ENCODE assay signal across 1 cellular context in the genomic region with DNA sequence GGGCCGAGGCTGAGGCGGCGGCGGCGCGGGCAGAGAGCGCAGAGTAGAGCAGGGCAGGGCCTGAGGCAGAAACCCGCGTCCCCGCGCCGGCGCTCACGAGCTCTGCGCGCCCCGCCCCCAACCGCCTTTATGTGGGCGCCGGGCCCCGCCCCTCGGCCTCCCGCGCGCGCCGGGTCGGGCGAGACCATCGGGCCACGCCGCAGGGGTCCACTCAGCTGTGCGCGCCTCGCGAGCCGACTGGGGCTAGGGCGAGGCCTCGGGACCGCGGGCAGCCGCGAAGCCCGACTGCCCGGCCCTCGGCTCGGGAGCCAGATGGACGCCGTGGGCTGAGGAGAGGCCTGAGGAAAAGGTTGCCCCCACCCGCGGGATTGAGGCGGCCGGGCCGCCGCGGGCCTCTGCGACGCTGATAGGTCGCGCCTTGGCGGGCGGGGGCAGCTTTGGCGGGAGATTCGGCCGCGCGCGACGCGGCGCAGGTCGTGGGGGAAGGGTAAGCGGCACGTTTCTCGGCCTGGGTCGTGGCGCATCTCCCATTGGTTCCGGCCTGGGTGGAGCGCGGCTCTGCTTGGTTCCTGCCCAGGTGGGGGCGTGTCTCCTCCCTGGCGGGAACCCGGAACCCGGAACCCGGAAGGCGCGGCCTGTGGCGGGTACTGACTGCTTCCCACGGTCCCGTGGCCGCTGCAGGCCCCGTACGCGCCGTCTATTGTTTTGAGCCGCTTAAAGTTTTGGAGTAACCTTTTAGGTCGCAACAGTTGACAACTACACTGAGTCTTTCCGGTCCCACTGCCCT.
TF ChIP-seq lines count a peak whose summit lies in the region.

A gene (minus strand): TSS at position 104 of the 787 bp plus-strand sequence. CDS start 131 bp downstream, outside the sequence.

TF ChIP-seq in HepG2, 621 proteins besides CTCF, POLR2A, EP300 and RAD21 (continued from another document and continues in another):
- TF ChIP-seq, protein P1, sequence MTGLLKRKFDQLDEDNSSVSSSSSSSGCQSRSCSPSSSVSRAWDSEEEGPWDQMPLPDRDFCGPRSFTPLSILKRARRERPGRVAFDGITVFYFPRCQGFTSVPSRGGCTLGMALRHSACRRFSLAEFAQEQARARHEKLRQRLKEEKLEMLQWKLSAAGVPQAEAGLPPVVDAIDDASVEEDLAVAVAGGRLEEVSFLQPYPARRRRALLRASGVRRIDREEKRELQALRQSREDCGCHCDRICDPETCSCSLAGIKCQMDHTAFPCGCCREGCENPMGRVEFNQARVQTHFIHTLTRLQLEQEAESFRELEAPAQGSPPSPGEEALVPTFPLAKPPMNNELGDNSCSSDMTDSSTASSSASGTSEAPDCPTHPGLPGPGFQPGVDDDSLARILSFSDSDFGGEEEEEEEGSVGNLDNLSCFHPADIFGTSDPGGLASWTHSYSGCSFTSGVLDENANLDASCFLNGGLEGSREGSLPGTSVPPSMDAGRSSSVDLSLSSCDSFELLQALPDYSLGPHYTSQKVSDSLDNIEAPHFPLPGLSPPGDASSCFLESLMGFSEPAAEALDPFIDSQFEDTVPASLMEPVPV (CRISPR knock-in tag; IDR thresholded peaks at IDR 0.05), result peak; percentile 99
- TF ChIP-seq ZNF777 (CRISPR knock-in tag; IDR thresholded peaks at IDR 0.05), result peak; percentile 99
- TF ChIP-seq, protein P2, sequence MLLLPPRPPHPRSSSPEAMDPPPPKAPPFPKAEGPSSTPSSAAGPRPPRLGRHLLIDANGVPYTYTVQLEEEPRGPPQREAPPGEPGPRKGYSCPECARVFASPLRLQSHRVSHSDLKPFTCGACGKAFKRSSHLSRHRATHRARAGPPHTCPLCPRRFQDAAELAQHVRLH (CRISPR knock-in tag; IDR thresholded peaks at IDR 0.05; ENCODE audit: borderline replicate concordance, low read depth), result peak; percentile 99
- TF ChIP-seq ZIK1 (CRISPR knock-in tag; IDR thresholded peaks at IDR 0.05; ENCODE audit: borderline replicate concordance, low read depth), result peak; percentile 99
- peak; percentile 74; the same call in 1 of the 2 replicates for TF ChIP-seq SMAD3 (CRISPR knock-in tag; IDR thresholded peaks at IDR 0.05)
- no peak for TF ChIP-seq KDM6A (CRISPR knock-in tag; IDR thresholded peaks at IDR 0.05; ENCODE audit: low read depth)
- TF ChIP-seq, protein P3, sequence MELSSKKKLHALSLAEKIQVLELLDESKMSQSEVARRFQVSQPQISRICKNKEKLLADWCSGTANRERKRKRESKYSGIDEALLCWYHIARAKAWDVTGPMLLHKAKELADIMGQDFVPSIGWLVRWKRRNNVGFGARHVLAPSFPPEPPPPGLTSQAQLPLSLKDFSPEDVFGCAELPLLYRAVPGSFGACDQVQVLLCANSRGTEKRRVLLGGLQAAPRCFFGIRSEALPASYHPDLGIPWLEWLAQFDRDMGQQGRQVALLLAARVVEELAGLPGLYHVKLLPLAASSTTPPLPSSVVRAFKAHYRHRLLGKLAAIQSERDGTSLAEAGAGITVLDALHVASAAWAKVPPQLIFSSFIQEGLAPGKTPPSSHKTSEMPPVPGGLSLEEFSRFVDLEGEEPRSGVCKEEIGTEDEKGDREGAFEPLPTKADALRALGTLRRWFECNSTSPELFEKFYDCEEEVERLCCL (CRISPR knock-in tag; IDR thresholded peaks at IDR 0.05; ENCODE audit: borderline replicate concordance), result peak; percentile 81; the same call in 1 of the 2 replicates
- no peak for TF ChIP-seq ZNF598 (CRISPR knock-in tag; IDR thresholded peaks at IDR 0.05; ENCODE audit: borderline replicate concordance)
- no peak for TF ChIP-seq HNF4A (CRISPR knock-in tag; IDR thresholded peaks at IDR 0.05)
- TF ChIP-seq, protein P4, sequence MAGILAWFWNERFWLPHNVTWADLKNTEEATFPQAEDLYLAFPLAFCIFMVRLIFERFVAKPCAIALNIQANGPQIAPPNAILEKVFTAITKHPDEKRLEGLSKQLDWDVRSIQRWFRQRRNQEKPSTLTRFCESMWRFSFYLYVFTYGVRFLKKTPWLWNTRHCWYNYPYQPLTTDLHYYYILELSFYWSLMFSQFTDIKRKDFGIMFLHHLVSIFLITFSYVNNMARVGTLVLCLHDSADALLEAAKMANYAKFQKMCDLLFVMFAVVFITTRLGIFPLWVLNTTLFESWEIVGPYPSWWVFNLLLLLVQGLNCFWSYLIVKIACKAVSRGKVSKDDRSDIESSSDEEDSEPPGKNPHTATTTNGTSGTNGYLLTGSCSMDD (CRISPR knock-in tag; IDR thresholded peaks at IDR 0.05), result peak; percentile 91
- TF ChIP-seq SRSF4 (IDR thresholded peaks at IDR 0.05; ENCODE audit: low read depth, low read length, poor library complexity, severe bottlenecking), result no peak
- peak; percentile 91 for TF ChIP-seq ZNF331 (CRISPR knock-in tag; IDR thresholded peaks at IDR 0.05)
- TF ChIP-seq ZNF326 (CRISPR knock-in tag; IDR thresholded peaks at IDR 0.05; ENCODE audit: borderline replicate concordance), result no peak
- peak; percentile 97; the same call in 1 of the 2 replicates for TF ChIP-seq ZNF354B (CRISPR knock-in tag; IDR thresholded peaks at IDR 0.05)
- peak; percentile 93 for TF ChIP-seq ZBTB7A (CRISPR knock-in tag; IDR thresholded peaks at IDR 0.05)
- TF ChIP-seq, protein P5, sequence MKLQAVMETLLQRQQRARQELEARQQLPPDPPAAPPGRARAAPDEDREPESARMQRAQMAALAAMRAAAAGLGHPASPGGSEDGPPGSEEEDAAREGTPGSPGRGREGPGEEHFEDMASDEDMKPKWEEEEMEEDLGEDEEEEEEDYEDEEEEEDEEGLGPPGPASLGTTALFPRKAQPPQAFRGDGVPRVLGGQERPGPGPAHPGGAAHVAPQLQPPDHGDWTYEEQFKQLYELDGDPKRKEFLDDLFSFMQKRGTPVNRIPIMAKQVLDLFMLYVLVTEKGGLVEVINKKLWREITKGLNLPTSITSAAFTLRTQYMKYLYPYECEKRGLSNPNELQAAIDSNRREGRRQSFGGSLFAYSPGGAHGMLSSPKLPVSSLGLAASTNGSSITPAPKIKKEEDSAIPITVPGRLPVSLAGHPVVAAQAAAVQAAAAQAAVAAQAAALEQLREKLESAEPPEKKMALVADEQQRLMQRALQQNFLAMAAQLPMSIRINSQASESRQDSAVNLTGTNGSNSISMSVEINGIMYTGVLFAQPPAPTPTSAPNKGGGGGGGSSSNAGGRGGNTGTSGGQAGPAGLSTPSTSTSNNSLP (IDR thresholded peaks at IDR 0.05; ENCODE audit: low read depth, low read length), result no peak
- TF ChIP-seq, protein P6, sequence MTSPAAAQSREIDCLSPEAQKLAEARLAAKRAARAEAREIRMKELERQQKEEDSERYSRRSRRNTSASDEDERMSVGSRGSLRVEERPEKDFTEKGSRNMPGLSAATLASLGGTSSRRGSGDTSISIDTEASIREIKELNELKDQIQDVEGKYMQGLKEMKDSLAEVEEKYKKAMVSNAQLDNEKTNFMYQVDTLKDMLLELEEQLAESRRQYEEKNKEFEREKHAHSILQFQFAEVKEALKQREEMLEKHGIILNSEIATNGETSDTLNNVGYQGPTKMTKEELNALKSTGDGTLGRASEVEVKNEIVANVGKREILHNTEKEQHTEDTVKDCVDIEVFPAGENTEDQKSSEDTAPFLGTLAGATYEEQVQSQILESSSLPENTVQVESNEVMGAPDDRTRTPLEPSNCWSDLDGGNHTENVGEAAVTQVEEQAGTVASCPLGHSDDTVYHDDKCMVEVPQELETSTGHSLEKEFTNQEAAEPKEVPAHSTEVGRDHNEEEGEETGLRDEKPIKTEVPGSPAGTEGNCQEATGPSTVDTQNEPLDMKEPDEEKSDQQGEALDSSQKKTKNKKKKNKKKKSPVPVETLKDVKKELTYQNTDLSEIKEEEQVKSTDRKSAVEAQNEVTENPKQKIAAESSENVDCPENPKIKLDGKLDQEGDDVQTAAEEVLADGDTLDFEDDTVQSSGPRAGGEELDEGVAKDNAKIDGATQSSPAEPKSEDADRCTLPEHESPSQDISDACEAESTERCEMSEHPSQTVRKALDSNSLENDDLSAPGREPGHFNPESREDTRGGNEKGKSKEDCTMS (CRISPR knock-in tag; conservative IDR thresholded peaks at IDR 0.05), result peak; percentile 11; the same call in 1 of the 2 replicates
- peak; percentile 72 for TF ChIP-seq ISL2 (CRISPR knock-in tag; IDR thresholded peaks at IDR 0.05)
- TF ChIP-seq, protein P7, sequence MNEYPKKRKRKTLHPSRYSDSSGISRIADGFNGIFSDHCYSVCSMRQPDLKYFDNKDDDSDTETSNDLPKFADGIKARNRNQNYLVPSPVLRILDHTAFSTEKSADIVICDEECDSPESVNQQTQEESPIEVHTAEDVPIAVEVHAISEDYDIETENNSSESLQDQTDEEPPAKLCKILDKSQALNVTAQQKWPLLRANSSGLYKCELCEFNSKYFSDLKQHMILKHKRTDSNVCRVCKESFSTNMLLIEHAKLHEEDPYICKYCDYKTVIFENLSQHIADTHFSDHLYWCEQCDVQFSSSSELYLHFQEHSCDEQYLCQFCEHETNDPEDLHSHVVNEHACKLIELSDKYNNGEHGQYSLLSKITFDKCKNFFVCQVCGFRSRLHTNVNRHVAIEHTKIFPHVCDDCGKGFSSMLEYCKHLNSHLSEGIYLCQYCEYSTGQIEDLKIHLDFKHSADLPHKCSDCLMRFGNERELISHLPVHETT (CRISPR knock-in tag; conservative IDR thresholded peaks at IDR 0.05), result peak; percentile 81; the same call in 1 of the 2 replicates
- no peak for TF ChIP-seq CBX2 (IDR thresholded peaks at IDR 0.05; ENCODE audit: low read depth, low read length)
- TF ChIP-seq CBX2 (CRISPR knock-in tag; IDR thresholded peaks at IDR 0.05; ENCODE audit: low read depth), result peak; percentile 94
- TF ChIP-seq, protein P8, sequence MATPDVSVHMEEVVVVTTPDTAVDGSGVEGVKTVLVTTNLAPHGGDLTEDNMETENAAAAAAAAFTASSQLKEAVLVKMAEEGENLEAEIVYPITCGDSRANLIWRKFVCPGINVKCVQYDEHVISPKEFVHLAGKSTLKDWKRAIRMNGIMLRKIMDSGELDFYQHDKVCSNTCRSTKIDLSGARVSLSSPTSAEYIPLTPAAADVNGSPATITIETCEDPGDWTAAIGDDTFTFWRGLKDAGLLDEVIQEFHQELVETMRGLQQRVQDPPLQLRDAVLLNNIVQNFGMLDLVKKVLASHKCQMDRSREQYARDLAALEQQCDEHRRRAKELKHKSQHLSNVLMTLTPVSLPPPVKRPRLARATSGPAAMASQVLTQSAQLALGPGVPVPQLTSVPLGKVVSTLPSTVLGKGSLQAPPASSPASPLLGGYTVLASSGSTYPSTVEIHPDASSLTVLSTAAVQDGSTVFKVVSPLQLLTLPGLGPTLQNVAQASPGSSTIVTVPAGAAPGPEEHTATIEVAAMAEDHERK (CRISPR knock-in tag; IDR thresholded peaks at IDR 0.05; ENCODE audit: low read depth), result peak; percentile 69
- TF ChIP-seq ZNF224 (CRISPR knock-in tag; IDR thresholded peaks at IDR 0.05), result peak; percentile 91; the same call in 1 of the 2 replicates
- TF ChIP-seq, protein P9, sequence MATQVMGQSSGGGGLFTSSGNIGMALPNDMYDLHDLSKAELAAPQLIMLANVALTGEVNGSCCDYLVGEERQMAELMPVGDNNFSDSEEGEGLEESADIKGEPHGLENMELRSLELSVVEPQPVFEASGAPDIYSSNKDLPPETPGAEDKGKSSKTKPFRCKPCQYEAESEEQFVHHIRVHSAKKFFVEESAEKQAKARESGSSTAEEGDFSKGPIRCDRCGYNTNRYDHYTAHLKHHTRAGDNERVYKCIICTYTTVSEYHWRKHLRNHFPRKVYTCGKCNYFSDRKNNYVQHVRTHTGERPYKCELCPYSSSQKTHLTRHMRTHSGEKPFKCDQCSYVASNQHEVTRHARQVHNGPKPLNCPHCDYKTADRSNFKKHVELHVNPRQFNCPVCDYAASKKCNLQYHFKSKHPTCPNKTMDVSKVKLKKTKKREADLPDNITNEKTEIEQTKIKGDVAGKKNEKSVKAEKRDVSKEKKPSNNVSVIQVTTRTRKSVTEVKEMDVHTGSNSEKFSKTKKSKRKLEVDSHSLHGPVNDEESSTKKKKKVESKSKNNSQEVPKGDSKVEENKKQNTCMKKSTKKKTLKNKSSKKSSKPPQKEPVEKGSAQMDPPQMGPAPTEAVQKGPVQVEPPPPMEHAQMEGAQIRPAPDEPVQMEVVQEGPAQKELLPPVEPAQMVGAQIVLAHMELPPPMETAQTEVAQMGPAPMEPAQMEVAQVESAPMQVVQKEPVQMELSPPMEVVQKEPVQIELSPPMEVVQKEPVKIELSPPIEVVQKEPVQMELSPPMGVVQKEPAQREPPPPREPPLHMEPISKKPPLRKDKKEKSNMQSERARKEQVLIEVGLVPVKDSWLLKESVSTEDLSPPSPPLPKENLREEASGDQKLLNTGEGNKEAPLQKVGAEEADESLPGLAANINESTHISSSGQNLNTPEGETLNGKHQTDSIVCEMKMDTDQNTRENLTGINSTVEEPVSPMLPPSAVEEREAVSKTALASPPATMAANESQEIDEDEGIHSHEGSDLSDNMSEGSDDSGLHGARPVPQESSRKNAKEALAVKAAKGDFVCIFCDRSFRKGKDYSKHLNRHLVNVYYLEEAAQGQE (IDR thresholded peaks at IDR 0.05; ENCODE audit: borderline replicate concordance in 1 of 2, low read depth in 1 of 2, low read length in 2 of 2), result peak in 1 of 2 experiments; percentile 51; a peak in 1 of 4 replicates
- TF ChIP-seq, protein P10, sequence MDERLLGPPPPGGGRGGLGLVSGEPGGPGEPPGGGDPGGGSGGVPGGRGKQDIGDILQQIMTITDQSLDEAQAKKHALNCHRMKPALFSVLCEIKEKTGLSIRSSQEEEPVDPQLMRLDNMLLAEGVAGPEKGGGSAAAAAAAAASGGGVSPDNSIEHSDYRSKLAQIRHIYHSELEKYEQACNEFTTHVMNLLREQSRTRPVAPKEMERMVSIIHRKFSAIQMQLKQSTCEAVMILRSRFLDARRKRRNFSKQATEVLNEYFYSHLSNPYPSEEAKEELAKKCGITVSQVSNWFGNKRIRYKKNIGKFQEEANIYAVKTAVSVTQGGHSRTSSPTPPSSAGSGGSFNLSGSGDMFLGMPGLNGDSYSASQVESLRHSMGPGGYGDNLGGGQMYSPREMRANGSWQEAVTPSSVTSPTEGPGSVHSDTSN (CRISPR knock-in tag; IDR thresholded peaks at IDR 0.05), result no peak
- TF ChIP-seq ZMAT3 (CRISPR knock-in tag; conservative IDR thresholded peaks at IDR 0.05), result peak; percentile 99
- TF ChIP-seq MAFK (conservative IDR thresholded peaks at IDR 0.05 in 1 of 2, IDR thresholded peaks at IDR 0.05 in 1 of 2; ENCODE audit: low read length in 2 of 2), result no peak
- TF ChIP-seq, protein P11, sequence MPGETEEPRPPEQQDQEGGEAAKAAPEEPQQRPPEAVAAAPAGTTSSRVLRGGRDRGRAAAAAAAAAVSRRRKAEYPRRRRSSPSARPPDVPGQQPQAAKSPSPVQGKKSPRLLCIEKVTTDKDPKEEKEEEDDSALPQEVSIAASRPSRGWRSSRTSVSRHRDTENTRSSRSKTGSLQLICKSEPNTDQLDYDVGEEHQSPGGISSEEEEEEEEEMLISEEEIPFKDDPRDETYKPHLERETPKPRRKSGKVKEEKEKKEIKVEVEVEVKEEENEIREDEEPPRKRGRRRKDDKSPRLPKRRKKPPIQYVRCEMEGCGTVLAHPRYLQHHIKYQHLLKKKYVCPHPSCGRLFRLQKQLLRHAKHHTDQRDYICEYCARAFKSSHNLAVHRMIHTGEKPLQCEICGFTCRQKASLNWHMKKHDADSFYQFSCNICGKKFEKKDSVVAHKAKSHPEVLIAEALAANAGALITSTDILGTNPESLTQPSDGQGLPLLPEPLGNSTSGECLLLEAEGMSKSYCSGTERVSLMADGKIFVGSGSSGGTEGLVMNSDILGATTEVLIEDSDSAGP (CRISPR knock-in tag; IDR thresholded peaks at IDR 0.05; ENCODE audit: borderline replicate concordance), result peak; percentile 85
- no peak for TF ChIP-seq NFE2L2 (IDR thresholded peaks at IDR 0.05; ENCODE audit: low read length)
- 0 out of 2 replicates have a peak, but pooled peaks have one; percentile 89 for TF ChIP-seq ZNF703 (CRISPR knock-in tag; IDR thresholded peaks at IDR 0.05; ENCODE audit: borderline replicate concordance)
- TF ChIP-seq TAF15 (IDR thresholded peaks at IDR 0.05; ENCODE audit: low read depth, low read length, poor library complexity, severe bottlenecking), result no peak
- TF ChIP-seq PHF5A (CRISPR knock-in tag; IDR thresholded peaks at IDR 0.05; ENCODE audit: low read depth, unreplicated experiment), result no peak
- peak; percentile 99 for TF ChIP-seq ERF (CRISPR knock-in tag; IDR thresholded peaks at IDR 0.05)
- peak; percentile 53 for TF ChIP-seq RARA (CRISPR knock-in tag; IDR thresholded peaks at IDR 0.05)
- TF ChIP-seq ZNF232 (CRISPR knock-in tag; IDR thresholded peaks at IDR 0.05; ENCODE audit: borderline replicate concordance), result peak; percentile 99
- TF ChIP-seq GFI1 (CRISPR knock-in tag; IDR thresholded peaks at IDR 0.05; ENCODE audit: borderline replicate concordance), result peak; percentile 90
